8 cellular contexts compared by ENCODE assay signal in the genomic region with DNA sequence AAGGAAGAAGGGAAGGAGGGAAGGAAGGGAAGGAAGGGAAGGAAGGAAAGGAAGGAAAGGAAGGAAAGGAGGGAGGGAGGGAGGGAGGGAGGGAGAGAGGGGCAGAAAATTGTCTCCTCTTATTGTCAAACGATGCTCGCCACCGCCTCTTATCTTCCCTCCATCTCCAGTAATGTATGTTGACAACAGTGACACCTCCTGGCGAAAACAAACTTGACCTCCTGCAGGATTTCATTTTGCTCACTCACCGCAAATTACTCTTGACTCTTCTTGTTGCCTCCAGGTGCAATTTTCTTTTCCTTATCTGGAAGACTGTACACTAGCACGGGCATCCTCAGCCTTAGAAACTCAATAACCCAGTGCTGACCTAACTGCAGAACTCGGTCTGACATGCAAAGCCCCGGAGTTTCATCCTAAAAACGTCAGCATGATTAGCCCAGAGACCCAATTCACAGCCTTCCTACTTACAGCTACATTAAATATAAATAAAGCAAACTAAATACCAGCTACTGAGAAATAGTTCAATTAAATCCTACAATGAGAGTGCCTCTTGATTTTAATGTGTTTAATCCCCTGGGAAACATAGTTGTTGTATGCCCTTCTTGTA.
DNase-seq lines count a peak whose midpoint lies in the region; ATAC-seq and TF ChIP-seq lines count a peak whose summit lies in the region.

No MANE protein-coding gene starts in this region.

- no peaks in the 10 kb centered on the region for H3K4me1 Mint-ChIP-seq in activated naive CD4-positive, alpha-beta T cell treated with anti-CD3 and anti-CD28 coated beads, Interleukin-2, amount 10 ng/mL, durations not matched to agents 7 days and 5 days
- no peaks in the 10 kb centered on the region for H3K4me1 Mint-ChIP-seq in activated B cell treated with CpG ODN at 0.5 μM for 24 hours

- CTCF ChIA-PET in activated naive CD4-positive, alpha-beta T cell treated with anti-CD3 and anti-CD28 coated beads, Interleukin-2, amount 10 ng/mL, durations not matched to agents 7 days and 5 days (lab: Charles Lee): interaction anchor here (0.6 to 1.0 kb wide), 4 partner anchors 9 to 466 kb away, joined by 3 to 4 read pairs (median 4); no protein-coding TSS in a partner anchor
- CTCF ChIA-PET in activated B cell treated with CpG ODN at 0.5 μM for 24 hours (lab: Charles Lee): interaction anchor here (0.6 to 1.0 kb wide), 2 partner anchors 247 to 1426 kb away, joined by 3 read pairs; no protein-coding TSS in a partner anchor

- H3K27ac Mint-ChIP-seq in activated naive CD4-positive, alpha-beta T cell treated with anti-CD3 and anti-CD28 coated beads, Interleukin-2, amount 10 ng/mL, durations not matched to agents 7 days and 5 days: no peak overlapping the region
- no peak overlapping the region for H3K27ac Mint-ChIP-seq in activated B cell treated with CpG ODN at 0.5 μM for 24 hours

- no peaks in the 10 kb centered on the region for H3K9me3 Mint-ChIP-seq in activated naive CD4-positive, alpha-beta T cell treated with anti-CD3 and anti-CD28 coated beads, Interleukin-2, amount 10 ng/mL, durations not matched to agents 7 days and 5 days
- H3K9me3 Mint-ChIP-seq in activated B cell treated with CpG ODN at 0.5 μM for 24 hours: peaks cover under 1% of the 10 kb centered on the region

- DNase-seq in activated naive CD4-positive, alpha-beta T cell treated with anti-CD3 and anti-CD28 coated beads, Interleukin-2, amount 10 ng/mL, durations not matched to agents 7 days and 5 days: peak; percentile 46
- no peak for DNase-seq in activated naive CD4-positive, alpha-beta T cell treated with Interleukin-2 at 50 U/mL for 16 hours
- peak; percentile 73 for DNase-seq in NCI-H146 treated with DMSO at 0.1 percent for 48 hours (lab: John Stamatoyannopoulos, UW; ENCODE audit: unreplicated experiment)
- no peak for DNase-seq in activated B cell treated with CpG ODN at 0.5 μM for 24 hours
- peak; percentile 52 for DNase-seq in iPS DF 19.7 (ENCODE audit: low read depth, low spot score)
- DNase-seq in stimulated activated naive CD8-positive, alpha-beta T cell treated with anti-CD3 and anti-CD28 coated beads, Interleukin-15, Interleukin-2, amounts not matched to agents 100 U/mL and 50 U/mL, for 24 hours: peak; percentile 22
- DNase-seq in activated gamma-delta T cell treated with Interleukin-2 at 50 U/mL for 16 hours: no peak

- POLR2A ChIA-PET in activated B cell treated with CpG ODN at 0.5 μM for 24 hours (lab: Charles Lee): no interaction called here

- H3K36me3 Mint-ChIP-seq in activated naive CD4-positive, alpha-beta T cell treated with anti-CD3 and anti-CD28 coated beads, Interleukin-2, amount 10 ng/mL, durations not matched to agents 7 days and 5 days: no peaks in the 10 kb centered on the region
- H3K36me3 Mint-ChIP-seq in activated B cell treated with CpG ODN at 0.5 μM for 24 hours (ENCODE audit: low read depth): no peaks in the 10 kb centered on the region

- TF ChIP-seq CTCF in activated B cell treated with CpG ODN at 0.5 μM for 24 hours (IDR thresholded peaks at IDR 0.05): no peak

- intact Hi-C loops in activated B cell treated with CpG ODN at 0.5 μM for 24 hours (cut with micrococcal nuclease): loop anchor here (1.0 to 10.0 kb wide), 3 partner anchors 854 to 1425 kb away; no protein-coding TSS in a partner anchor

- H3K4me3 Mint-ChIP-seq in activated naive CD4-positive, alpha-beta T cell treated with anti-CD3 and anti-CD28 coated beads, Interleukin-2, amount 10 ng/mL, durations not matched to agents 7 days and 5 days: no peak overlapping the region
- H3K4me3 Mint-ChIP-seq in activated B cell treated with CpG ODN at 0.5 μM for 24 hours: no peak overlapping the region

- H3K27me3 Mint-ChIP-seq in activated naive CD4-positive, alpha-beta T cell treated with anti-CD3 and anti-CD28 coated beads, Interleukin-2, amount 10 ng/mL, durations not matched to agents 7 days and 5 days: no peaks in the 10 kb centered on the region
- H3K27me3 Mint-ChIP-seq in activated B cell treated with CpG ODN at 0.5 μM for 24 hours: peaks cover 6% of the 10 kb centered on the region

- ATAC-seq in HG02759 (IDR thresholded peaks at IDR 0.05; ENCODE audit: unreplicated experiment): peak; percentile 81
- peak; percentile 28 for ATAC-seq in activated B cell treated with CpG ODN at 0.5 μM for 24 hours (ENCODE audit: low read depth)
- no peak for ATAC-seq in stimulated activated naive CD8-positive, alpha-beta T cell treated with anti-CD3 and anti-CD28 coated beads, Interleukin-15, Interleukin-2, amounts not matched to agents 100 U/mL and 50 U/mL, for 24 hours

Comparison
In these comparisons a context has a peak if more than half of its experiments do, and no peak if none do; other contexts are left out.
1. DNase-seq: peak in activated naive CD4-positive, alpha-beta T cell treated with anti-CD3 and anti-CD28 coated beads, Interleukin-2, amount 10 ng/mL, durations not matched to agents 7 days and 5 days (single experiment), NCI-H146 treated with DMSO at 0.1 percent for 48 hours (single experiment), iPS DF 19.7 (single experiment) and stimulated activated naive CD8-positive, alpha-beta T cell treated with anti-CD3 and anti-CD28 coated beads, Interleukin-15, Interleukin-2, amounts not matched to agents 100 U/mL and 50 U/mL, for 24 hours (single experiment); none in activated naive CD4-positive, alpha-beta T cell treated with Interleukin-2 at 50 U/mL for 16 hours (single experiment), activated B cell treated with CpG ODN at 0.5 μM for 24 hours (single experiment) and activated gamma-delta T cell treated with Interleukin-2 at 50 U/mL for 16 hours (single experiment).